ENCODE assay signal across 32 cellular contexts in genomic region chr13:110794209-110794608, GRCh38.
"Had no signal": no experiment of that assay in that cellular context is flagged by ENCODE, and none has a peak within 500 bp of the region (broad histone marks: within the 10 kb centered on the region; RNA-seq: fewer than 3 reads in every experiment).

No MANE protein-coding gene starts in this region.

- H3K4me1 ChIP-seq: adrenal gland, breast epithelium had no signal

- H3K27ac ChIP-seq: adrenal gland, body of pancreas, brain microvascular endothelial cell, breast epithelium, VCaP had no signal

- ATAC-seq: activated CD8-positive, alpha-beta T cell treated with anti-CD3 and anti-CD28 coated beads for 36 hours; activated naive CD4-positive, alpha-beta T cell treated with anti-CD3 and anti-CD28 coated beads, Interleukin-2, amount 50 U/mL, for 72 hours; activated T-cell treated with anti-CD3 and anti-CD28 coated beads, Interleukin-2, amount 50 U/mL, for 4 hours; activated T-cell treated with anti-CD3 and anti-CD28 coated beads, Interleukin-2, amount 50 U/mL, for 72 hours; activated T-helper 17 cell treated with anti-CD3 and anti-CD28 coated beads, Interleukin-2, amount 50 U/mL, for 72 hours; body of pancreas had no signal

- H3K27me3 ChIP-seq: adrenal gland, body of pancreas, brain microvascular endothelial cell, breast epithelium had no signal

- DNase-seq: activated B cell treated with CpG ODN at 0.5 μM for 24 hours; activated CD4-positive, alpha-beta memory T cell treated with anti-CD3 and anti-CD28 coated beads for 36 hours; activated CD4-positive, alpha-beta T cell treated with anti-CD3 and anti-CD28 coated beads for 4 hours; activated CD4-positive, alpha-beta T cell treated with anti-CD3 and anti-CD28 coated beads, Interleukin-2, amount 10 ng/mL, durations not matched to agents 24 days and 14 days; activated CD4-positive, alpha-beta T cell treated with anti-CD3 and anti-CD28 coated beads, Interleukin-2, amount 50 U/mL, for 1 hour; activated CD4-positive, alpha-beta T cell treated with anti-CD3 and anti-CD28 coated beads, Interleukin-2, amount 50 U/mL, for 4 hours; activated CD4-positive, CD25-positive, alpha-beta regulatory T cell treated with anti-CD3 and anti-CD28 coated beads, Interleukin-2, amount 50 U/mL, for 72 hours; activated CD8-positive, alpha-beta memory T cell treated with anti-CD3 and anti-CD28 coated beads, Interleukin-2, amount 50 U/mL, for 4 hours; activated CD8-positive, alpha-beta T cell treated with anti-CD3 and anti-CD28 coated beads for 36 hours; activated effector memory CD4-positive, alpha-beta T cell treated with anti-CD3 and anti-CD28 coated beads, Interleukin-2, amount 50 U/mL, for 16 hours; activated gamma-delta T cell treated with Interleukin-2 at 50 U/mL for 16 hours; activated naive CD4-positive, alpha-beta T cell; activated naive CD4-positive, alpha-beta T cell treated with anti-CD3 and anti-CD28 coated beads for 36 hours; activated naive CD4-positive, alpha-beta T cell treated with anti-CD3 and anti-CD28 coated beads, Interleukin-2, amount 50 U/mL, for 16 hours; activated naive CD8-positive, alpha-beta T cell treated with anti-CD3 and anti-CD28 coated beads for 36 hours; activated T-cell treated with anti-CD3 and anti-CD28 coated beads for 4 hours; activated T-cell treated with anti-CD3 and anti-CD28 coated beads, Interleukin-2, amount 50 U/mL, for 1 hour; activated T-cell treated with anti-CD3 and anti-CD28 coated beads, Interleukin-2, amount 50 U/mL, for 4 hours; activated T-cell treated with anti-CD3 and anti-CD28 coated beads, Interleukin-2, amount 50 U/mL, for 72 hours; adrenal gland; amniotic stem cell; aorta; body of pancreas; brain microvascular endothelial cell; central memory CD4-positive, alpha-beta T cell; T-helper 1 cell; T-helper 2 cell; T-helper 9 cell had no signal

- H3K9me3 ChIP-seq: body of pancreas had no signal

- H3K36me3 ChIP-seq: adrenal gland, brain microvascular endothelial cell, breast epithelium had no signal

- H3K4me3 ChIP-seq: adrenal gland, body of pancreas, breast epithelium had no signal
